ENCODE assay signal across 13 cellular contexts in genomic region chr12:27807063-27807703, GRCh38. TPM values are rescaled to one million over a fixed set of nuclear protein-coding genes. Genes with fewer than 3 reads are reported as not detected.
A peak's percentile ranks its signal among the peaks of the same experiment; 100 is the strongest.
DNase-seq lines count a peak whose midpoint lies in the region; ATAC-seq lines count a peak whose summit lies in the region.
"Had no signal": no experiment of that assay in that cellular context is flagged by ENCODE, and none has a peak within 500 bp of the region (broad histone marks: within the 10 kb centered on the region; RNA-seq: fewer than 3 reads in every experiment).

No MANE protein-coding gene starts in this region.

- DNase-seq in activated CD4-positive, alpha-beta T cell treated with anti-CD3 and anti-CD28 coated beads for 36 hours, result peak; percentile 41
- no peak for DNase-seq in activated CD4-positive, alpha-beta T cell treated with anti-CD3 and anti-CD28 coated beads for 1 hour
- DNase-seq in UCSD-AML1 (lab: John Stamatoyannopoulos, UW; ENCODE audit: unreplicated experiment) (peak; percentile 25), NCI-H128 (lab: John Stamatoyannopoulos, UW; ENCODE audit: unreplicated experiment) (no peak), NCI-H2029 (lab: John Stamatoyannopoulos, UW) (no peak)
- peak; percentile 38 for DNase-seq in activated naive CD8-positive, alpha-beta T cell treated with anti-CD3 and anti-CD28 coated beads for 36 hours
- no peak for DNase-seq in stimulated activated effector memory CD8-positive, alpha-beta T cell treated with anti-CD3 and anti-CD28 coated beads, Interleukin-12 subunit alpha, Interleukin-12 subunit beta, amount 100 ng/mL, for 72 hours (ENCODE audit: low spot score in 2 of 2)
- DNase-seq: dermis blood vessel endothelial cell, Karpas-422, retina, tibial artery had no signal

- CTCF ChIA-PET in activated CD4-positive, alpha-beta T cell treated with anti-CD3 and anti-CD28 coated beads for 36 hours (lab: Charles Lee), result interaction anchor here (0.6 to 0.7 kb wide), 2 partner anchors 132 to 463 kb away, joined by 3 read pairs; no protein-coding TSS in a partner anchor

- H3K36me3 Mint-ChIP-seq in activated CD4-positive, alpha-beta T cell treated with anti-CD3 and anti-CD28 coated beads for 36 hours (ENCODE audit: low read depth), result no peaks in the 10 kb centered on the region
- peaks cover 2% of the 10 kb centered on the region for H3K36me3 Mint-ChIP-seq in activated naive CD8-positive, alpha-beta T cell treated with anti-CD3 and anti-CD28 coated beads for 36 hours
- H3K36me3 Mint-ChIP-seq in stimulated activated effector memory CD8-positive, alpha-beta T cell treated with anti-CD3 and anti-CD28 coated beads, Interleukin-12 subunit alpha, Interleukin-12 subunit beta, amount 100 ng/mL, for 72 hours, result no peaks in the 10 kb centered on the region

- POLR2A ChIA-PET in activated CD4-positive, alpha-beta T cell treated with anti-CD3 and anti-CD28 coated beads for 36 hours (lab: Charles Lee), result no interaction called here

- H3K27me3 Mint-ChIP-seq in activated CD4-positive, alpha-beta T cell treated with anti-CD3 and anti-CD28 coated beads for 36 hours, result peaks cover 30% of the 10 kb centered on the region
- H3K27me3 Mint-ChIP-seq in activated naive CD8-positive, alpha-beta T cell treated with anti-CD3 and anti-CD28 coated beads for 36 hours, result peaks cover 21% of the 10 kb centered on the region

- intact Hi-C loops in activated CD4-positive, alpha-beta T cell treated with anti-CD3 and anti-CD28 coated beads for 36 hours (cut with DNase I, micrococcal nuclease), result no loop called here

- H3K27ac Mint-ChIP-seq in activated CD4-positive, alpha-beta T cell treated with anti-CD3 and anti-CD28 coated beads for 36 hours, result peak overlapping the region; percentile 58
- H3K27ac Mint-ChIP-seq in activated naive CD8-positive, alpha-beta T cell treated with anti-CD3 and anti-CD28 coated beads for 36 hours, result peak overlapping the region; percentile 72
- H3K27ac Mint-ChIP-seq in stimulated activated effector memory CD8-positive, alpha-beta T cell treated with anti-CD3 and anti-CD28 coated beads, Interleukin-12 subunit alpha, Interleukin-12 subunit beta, amount 100 ng/mL, for 72 hours, result no peak overlapping the region

- peak overlapping the region; percentile 26 for H3K4me3 Mint-ChIP-seq in activated CD4-positive, alpha-beta T cell treated with anti-CD3 and anti-CD28 coated beads for 36 hours
- H3K4me3 Mint-ChIP-seq in activated naive CD8-positive, alpha-beta T cell treated with anti-CD3 and anti-CD28 coated beads for 36 hours, result peak overlapping the region; percentile 53
- peak overlapping the region; percentile 39 for H3K4me3 Mint-ChIP-seq in stimulated activated effector memory CD8-positive, alpha-beta T cell treated with anti-CD3 and anti-CD28 coated beads, Interleukin-12 subunit alpha, Interleukin-12 subunit beta, amount 100 ng/mL, for 72 hours

- peak; percentile 29 for ATAC-seq in activated CD4-positive, alpha-beta T cell treated with anti-CD3 and anti-CD28 coated beads for 36 hours
- peak; percentile 78 for ATAC-seq in stimulated activated effector memory CD8-positive, alpha-beta T cell treated with anti-CD3 and anti-CD28 coated beads, Interleukin-12 subunit alpha, Interleukin-12 subunit beta, amount 100 ng/mL, for 72 hours
- no peak for ATAC-seq in GM21515 (IDR thresholded peaks at IDR 0.05; ENCODE audit: unreplicated experiment)

- peaks cover 31% of the 10 kb centered on the region for H3K4me1 Mint-ChIP-seq in activated CD4-positive, alpha-beta T cell treated with anti-CD3 and anti-CD28 coated beads for 36 hours
- peaks cover 35% of the 10 kb centered on the region for H3K4me1 Mint-ChIP-seq in activated naive CD8-positive, alpha-beta T cell treated with anti-CD3 and anti-CD28 coated beads for 36 hours
- H3K4me1 Mint-ChIP-seq in stimulated activated effector memory CD8-positive, alpha-beta T cell treated with anti-CD3 and anti-CD28 coated beads, Interleukin-12 subunit alpha, Interleukin-12 subunit beta, amount 100 ng/mL, for 72 hours, result peaks cover 37% of the 10 kb centered on the region

- H3K9me3 Mint-ChIP-seq in activated CD4-positive, alpha-beta T cell treated with anti-CD3 and anti-CD28 coated beads for 36 hours (ENCODE audit: low read depth), result no peaks in the 10 kb centered on the region
- H3K9me3 Mint-ChIP-seq in activated naive CD8-positive, alpha-beta T cell treated with anti-CD3 and anti-CD28 coated beads for 36 hours, result no peaks in the 10 kb centered on the region
- H3K9me3 Mint-ChIP-seq in stimulated activated effector memory CD8-positive, alpha-beta T cell treated with anti-CD3 and anti-CD28 coated beads, Interleukin-12 subunit alpha, Interleukin-12 subunit beta, amount 100 ng/mL, for 72 hours, result peaks cover 3% of the 10 kb centered on the region

RNA-seq across cellular contexts. Expression of gene MANSC4, which starts 27.1 kb away (rescaled TPM):
- not detected for total RNA-seq in activated CD4-positive, alpha-beta T cell treated with anti-CD3 and anti-CD28 coated beads for 36 hours
- total RNA-seq in activated naive CD8-positive, alpha-beta T cell treated with anti-CD3 and anti-CD28 coated beads for 36 hours, result not detected
- total RNA-seq: dermis blood vessel endothelial cell; T-helper 2 cell treated with Interferon-gamma antibody and Interleukin-4, amounts not matched to agents 100 ng/mL and 5 ng/mL, for 36 hours had no signal

RNA-seq across cellular contexts. Expression of gene KLHL42, which starts 27.1 kb away (rescaled TPM):
- total RNA-seq in activated CD4-positive, alpha-beta T cell treated with anti-CD3 and anti-CD28 coated beads for 36 hours, result 1 to 10 TPM; 7.1 to 9.2 TPM
- 10 to 100 TPM; 16.3 to 16.4 TPM for total RNA-seq in activated naive CD8-positive, alpha-beta T cell treated with anti-CD3 and anti-CD28 coated beads for 36 hours

Comparison
In these comparisons a context has a peak if more than half of its experiments do, and no peak if none do; other contexts are left out.
1. DNase-seq: peak in activated CD4-positive, alpha-beta T cell treated with anti-CD3 and anti-CD28 coated beads for 36 hours (single experiment), UCSD-AML1 (single experiment) and activated naive CD8-positive, alpha-beta T cell treated with anti-CD3 and anti-CD28 coated beads for 36 hours (single experiment); none in activated CD4-positive, alpha-beta T cell treated with anti-CD3 and anti-CD28 coated beads for 1 hour (single experiment), stimulated activated effector memory CD8-positive, alpha-beta T cell treated with anti-CD3 and anti-CD28 coated beads, Interleukin-12 subunit alpha, Interleukin-12 subunit beta, amount 100 ng/mL, for 72 hours (0 of 2), NCI-H128 (single experiment) and NCI-H2029 (single experiment).
2. Peak in every context shown above with its lines, with median percentiles within 50 percentile points of each other: H3K4me3 Mint-ChIP-seq.